1 cellular context compared by ENCODE assay signal in genomic region chr4:88697588-88698329, GRCh38.
TF ChIP-seq lines count a peak whose summit lies in the region.

NAP1L5 (minus strand) TSS chr4:88697829; CDS start chr4:88697754, 75 bp downstream.

TF ChIP-seq in WTC11, 78 proteins besides CTCF, POLR2A, EP300 and RAD21 (continued from another document):
- TF ChIP-seq ZSCAN18 (CRISPR knock-in tag; IDR thresholded peaks at IDR 0.05), result no peak
- TF ChIP-seq MYBL2 (CRISPR knock-in tag; IDR thresholded peaks at IDR 0.05), result no peak
- TF ChIP-seq AFF4 (CRISPR knock-in tag; IDR thresholded peaks at IDR 0.05; ENCODE audit: borderline replicate concordance), result no peak
- no peak for TF ChIP-seq FOXJ3 (CRISPR knock-in tag; IDR thresholded peaks at IDR 0.05; ENCODE audit: borderline replicate concordance)
- peak; percentile 64; the same call in 1 of the 2 replicates for TF ChIP-seq MAX (CRISPR knock-in tag; IDR thresholded peaks at IDR 0.05)
- TF ChIP-seq ATF2 (CRISPR knock-in tag; IDR thresholded peaks at IDR 0.05; ENCODE audit: borderline replicate concordance, low read depth), result no peak
- no peak for TF ChIP-seq TEAD4 (CRISPR knock-in tag; IDR thresholded peaks at IDR 0.05)
- TF ChIP-seq NR3C1 (CRISPR knock-in tag; conservative IDR thresholded peaks at IDR 0.05; ENCODE audit: low read depth), result no peak
